7 cellular contexts compared by ENCODE assay signal in genomic region chr3:125860547-125860946, GRCh38.
DNase-seq lines count a peak whose midpoint lies in the region; ATAC-seq and TF ChIP-seq lines count a peak whose summit lies in the region.
"Not testable (repeated sequence)": the region's sequence is repeated elsewhere in the genome, so short reads cannot be mapped to it uniquely, and the experiment has no call there.

No MANE protein-coding gene starts in this region.

- not testable (repeated sequence) for H3K9me3 ChIP-seq in Panc1 (ENCODE audit: control insufficient read depth, insufficient read depth, low read depth, low read length)

- BruUV-seq in Panc1 (replicated peaks; lab: Mats Ljungman, UMichigan), result not testable (repeated sequence)

- H3K4me1 ChIP-seq in Panc1 (ENCODE audit: control insufficient read depth, insufficient read depth, low read length), result not testable (repeated sequence)

- POLR2A ChIA-PET in Panc1 (lab: Charles Lee), result not testable (repeated sequence)

- not testable (repeated sequence) for H3K4me3 ChIP-seq in Jurkat, Clone E6-1 (ENCODE audit: low read length); Panc1 (ENCODE audit: low read depth in 2 of 2, low read length in 2 of 2); choroid plexus epithelial cell (ENCODE audit: low read depth, low read length); retinal pigment epithelial cell (ENCODE audit: low read length)

- intact Hi-C loops in Panc1 (cut with micrococcal nuclease; ENCODE audit: unreplicated experiment); head of caudate nucleus (cut with DNase I): not testable (repeated sequence)

- not testable (repeated sequence) for ATAC-seq in Panc1

- not testable (repeated sequence) for H3K36me3 ChIP-seq in Panc1 (ENCODE audit: control insufficient read depth, insufficient read depth, low read length)

- H3K27ac ChIP-seq in Panc1 (ENCODE audit: low read length), result not testable (repeated sequence)

- not testable (repeated sequence) for H3K27me3 ChIP-seq in Panc1 (ENCODE audit: control insufficient read depth, insufficient read depth, low read length)

- CTCF ChIA-PET in Panc1 (lab: Charles Lee), result not testable (repeated sequence)

- peak; percentile 2 for DNase-seq in DMS53 (lab: John Stamatoyannopoulos, UW)
- peak; percentile 12 for DNase-seq in Jurkat, Clone E6-1 (ENCODE audit: low read depth, low spot score)
- DNase-seq in Panc1 (ENCODE audit: low read depth, low spot score); choroid plexus epithelial cell (ENCODE audit: low read depth); retinal pigment epithelial cell (ENCODE audit: low read depth): not testable (repeated sequence)
- DNase-seq in activated CD8-positive, alpha-beta memory T cell treated with anti-CD3 and anti-CD28 coated beads, Interleukin-2, amount 50 U/mL, for 48 hours, result peak; percentile 56
- DNase-seq in head of caudate nucleus, result peak in 22 of 42 donors; percentile 2 to 55 (median 28)

- TF ChIP-seq CTCF in Panc1 (IDR thresholded peaks at IDR 0.05) (0 out of 2 replicates have a peak, but pooled peaks have one; percentile 11), choroid plexus epithelial cell (conservative IDR thresholded peaks at IDR 0.05; ENCODE audit: low read depth, low read length) (peak; percentile 26), retinal pigment epithelial cell (conservative IDR thresholded peaks at IDR 0.05; ENCODE audit: low read depth, low read length) (peak; percentile 21)

- in situ Hi-C loops in Panc1 (cut with HindIII; ENCODE audit: low pct_unique_long_range_greater_than_20kb, low sequenced_read_pairs), result not testable (repeated sequence)
